20 cellular contexts compared by ENCODE assay signal in the genomic region with DNA sequence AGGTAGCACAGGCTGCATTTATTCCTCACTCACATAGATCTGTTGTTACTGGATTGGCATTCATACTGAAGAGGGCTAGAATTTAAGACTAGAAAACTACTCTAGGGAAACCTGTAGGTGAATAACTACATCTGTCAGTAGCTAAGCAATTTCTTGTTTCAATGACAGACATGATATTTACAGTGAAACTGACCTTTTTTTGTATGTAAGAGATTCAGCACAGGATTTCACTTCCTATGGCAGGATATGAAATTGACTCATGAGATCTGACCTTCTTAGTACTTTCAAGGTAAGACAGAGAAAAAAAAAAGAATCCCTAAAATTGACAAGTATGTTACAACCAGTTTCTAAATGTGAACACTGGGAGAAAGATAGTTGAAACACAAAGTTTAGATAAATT.
DNase-seq lines count a peak whose midpoint lies in the region; ATAC-seq and TF ChIP-seq lines count a peak whose summit lies in the region.
"Had no signal": no experiment of that assay in that cellular context is flagged by ENCODE, and none has a peak within 500 bp of the region (broad histone marks: within the 10 kb centered on the region; RNA-seq: fewer than 3 reads in every experiment).

No MANE protein-coding gene starts in this region.

- H3K4me3 Mint-ChIP-seq in chondrocyte (ENCODE audit: unreplicated experiment), result no peak overlapping the region
- H3K4me3 Mint-ChIP-seq: IgD-negative memory B cell had no signal

- H3K4me1 ChIP-seq in Karpas-422 (ENCODE audit: low read length) (no peaks in the 10 kb centered on the region), osteoblast (ENCODE audit: insufficient read depth, low read length) (no peaks in the 10 kb centered on the region)
- H3K4me1 ChIP-seq: Peyer's patch had no signal

- H4K20me1 ChIP-seq in Karpas-422 (ENCODE audit: insufficient read depth, low read depth, low read length) (no peaks in the 10 kb centered on the region), osteoblast (ENCODE audit: insufficient read depth, low read length) (no peaks in the 10 kb centered on the region)

- H3K9me3 Mint-ChIP-seq in chondrocyte (ENCODE audit: low read depth), result no peaks in the 10 kb centered on the region
- H3K9me3 Mint-ChIP-seq: IgD-negative memory B cell had no signal

- H3K9me2 ChIP-seq in Karpas-422 (replicated peaks; ENCODE audit: insufficient read depth, low read length), result no peaks in the 10 kb centered on the region

- H3K27me3 ChIP-seq in Karpas-422 (ENCODE audit: low read length), result no peaks in the 10 kb centered on the region
- no peaks in the 10 kb centered on the region for H3K27me3 ChIP-seq in osteoblast (ENCODE audit: insufficient read depth, low read length)
- H3K27me3 ChIP-seq: Peyer's patch had no signal

- DNase-seq in GM10266 (ENCODE audit: extremely low spot score) (peak; percentile 4), dermis blood vessel endothelial cell (peak; percentile 3), Karpas-422 (no peak), osteoblast (ENCODE audit: insufficient read length, low spot score, missing footprints) (no peak), chondrocyte (ENCODE audit: low spot score) (no peak)
- DNase-seq: DMS 273 treated with DMSO at 0.1 percent for 48 hours, GDM1, GM23248, NCI-H1105 treated with DMSO at 0.1 percent for 48 hours, NCI-H187, NCI-H226, NCI-H524 treated with DMSO at 0.1 percent for 48 hours, Peyer's patch, SHP77 treated with DMSO at 0.1 percent for 48 hours had no signal

- H3K27me3 Mint-ChIP-seq in chondrocyte (ENCODE audit: low read depth), result peaks cover 7% of the 10 kb centered on the region

- no peaks in the 10 kb centered on the region for H3K79me2 ChIP-seq in Karpas-422 (ENCODE audit: low read length)
- H3K79me2 ChIP-seq in osteoblast (ENCODE audit: insufficient read depth, low read length), result no peaks in the 10 kb centered on the region

- H3K4me3 ChIP-seq in Karpas-422 (ENCODE audit: low read length) (no peak overlapping the region), osteoblast (ENCODE audit: insufficient read depth, low read length) (no peak overlapping the region)
- H3K4me3 ChIP-seq: GM23248, Peyer's patch had no signal

- TF ChIP-seq CTCF in GM10266 (IDR thresholded peaks at IDR 0.05; ENCODE audit: control insufficient read depth, insufficient read depth, low read depth, missing control alignments) (no peak), osteoblast (IDR thresholded peaks at IDR 0.05; ENCODE audit: extremely low read depth, low read depth, low read length) (no peak), chondrocyte (IDR thresholded peaks at IDR 0.05) (no peak)

- peaks cover 7% of the 10 kb centered on the region for H3K4me1 Mint-ChIP-seq in chondrocyte (ENCODE audit: low read depth)
- H3K4me1 Mint-ChIP-seq: IgD-negative memory B cell had no signal

- no peak overlapping the region for H3K9ac ChIP-seq in Karpas-422 (ENCODE audit: low read length)
- H3K9ac ChIP-seq: GM23248 had no signal

- H2AFZ ChIP-seq in Karpas-422 (ENCODE audit: low read length) (no peak overlapping the region), osteoblast (ENCODE audit: low read length) (no peak overlapping the region)
- H2AFZ ChIP-seq: GM23248 had no signal

- H3K9me3 ChIP-seq in Karpas-422 (ENCODE audit: low read length) (no peaks in the 10 kb centered on the region), osteoblast (ENCODE audit: low read depth, low read length) (no peaks in the 10 kb centered on the region)
- H3K9me3 ChIP-seq: Peyer's patch had no signal

- H3K36me3 ChIP-seq in Karpas-422 (ENCODE audit: insufficient read depth, low read length), result no peaks in the 10 kb centered on the region
- no peaks in the 10 kb centered on the region for H3K36me3 ChIP-seq in osteoblast (ENCODE audit: insufficient read depth, low read length)
- H3K36me3 ChIP-seq: Peyer's patch had no signal

- no peaks in the 10 kb centered on the region for H3K36me3 Mint-ChIP-seq in chondrocyte (ENCODE audit: low read depth)
- H3K36me3 Mint-ChIP-seq: IgD-negative memory B cell had no signal

- no peak overlapping the region for H3K4me2 ChIP-seq in Karpas-422 (ENCODE audit: low read depth, low read length, poor library complexity, severe bottlenecking)
- no peak overlapping the region for H3K4me2 ChIP-seq in osteoblast (ENCODE audit: insufficient read depth, low read length)

- H3K27ac Mint-ChIP-seq in chondrocyte (ENCODE audit: unreplicated experiment), result no peak overlapping the region
- H3K27ac Mint-ChIP-seq: IgD-negative memory B cell had no signal

- ATAC-seq in GM19395 (IDR thresholded peaks at IDR 0.05; ENCODE audit: unreplicated experiment), result peak; percentile 46
- peak; percentile 57 for ATAC-seq in HG03571 (IDR thresholded peaks at IDR 0.05; ENCODE audit: unreplicated experiment)
- ATAC-seq: HCT116, SK-N-SH treated with all-trans-retinoic acid at 6 μM for 48 hours had no signal

- H3K27ac ChIP-seq in Karpas-422 (ENCODE audit: low read length) (no peak overlapping the region), osteoblast (ENCODE audit: low read depth, low read length) (no peak overlapping the region)
- H3K27ac ChIP-seq: C4-2B, GM23248, Peyer's patch had no signal

Comparison
In these comparisons a context has a peak if more than half of its experiments do, and no peak if none do; other contexts are left out.
1. DNase-seq: peak in GM10266 (single experiment) and dermis blood vessel endothelial cell (single experiment); none in Karpas-422 (single experiment), osteoblast (single experiment) and chondrocyte (single experiment).